Comparison of ENCODE assay signal across 1 cellular context in the genomic region with DNA sequence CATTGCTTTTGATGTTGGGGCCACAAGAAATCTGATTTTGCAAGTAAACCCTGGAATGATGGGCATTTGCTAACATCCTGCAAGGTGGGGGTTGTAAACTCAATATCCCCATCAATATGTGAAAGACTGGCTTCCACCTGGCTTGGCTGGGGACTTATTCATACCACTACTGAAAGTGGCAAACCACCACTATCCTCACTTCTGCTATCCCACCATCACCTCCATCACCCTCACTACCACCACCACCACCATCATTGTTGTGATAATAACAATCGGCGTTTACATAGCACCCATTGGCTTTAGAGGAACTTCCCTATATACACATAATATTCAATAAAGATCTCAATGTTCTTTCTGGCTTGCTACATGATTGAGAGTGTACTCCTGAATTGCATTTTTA.
A peak's percentile ranks its signal among the peaks of the same experiment; 100 is the strongest.
TF ChIP-seq lines count a peak whose summit lies in the region.

No MANE protein-coding gene starts in this region.

TF ChIP-seq in GM12878, 131 proteins besides CTCF, POLR2A, EP300 and RAD21 (continued from another document):
- TF ChIP-seq, protein P1, sequence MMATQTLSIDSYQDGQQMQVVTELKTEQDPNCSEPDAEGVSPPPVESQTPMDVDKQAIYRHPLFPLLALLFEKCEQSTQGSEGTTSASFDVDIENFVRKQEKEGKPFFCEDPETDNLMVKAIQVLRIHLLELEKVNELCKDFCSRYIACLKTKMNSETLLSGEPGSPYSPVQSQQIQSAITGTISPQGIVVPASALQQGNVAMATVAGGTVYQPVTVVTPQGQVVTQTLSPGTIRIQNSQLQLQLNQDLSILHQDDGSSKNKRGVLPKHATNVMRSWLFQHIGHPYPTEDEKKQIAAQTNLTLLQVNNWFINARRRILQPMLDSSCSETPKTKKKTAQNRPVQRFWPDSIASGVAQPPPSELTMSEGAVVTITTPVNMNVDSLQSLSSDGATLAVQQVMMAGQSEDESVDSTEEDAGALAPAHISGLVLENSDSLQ (IDR thresholded peaks at IDR 0.05) = no peak
- TF ChIP-seq TBL1XR1 (IDR thresholded peaks at IDR 0.05; ENCODE audit: low read depth, low read length) (no peak), SPI1 (IDR thresholded peaks at IDR 0.05; ENCODE audit: borderline replicate concordance, insufficient read depth, low read depth, low read length) (peak; percentile 67; the same call in 1 of the 2 replicates), SMAD5 (IDR thresholded peaks at IDR 0.05; ENCODE audit: low read depth) (no peak), MTA2 (IDR thresholded peaks at IDR 0.05; ENCODE audit: low read depth) (peak; percentile 56; the same call in 1 of the 2 replicates), SMC3 (IDR thresholded peaks at IDR 0.05; ENCODE audit: borderline replicate concordance, low read length) (no peak), PML (IDR thresholded peaks at IDR 0.05; ENCODE audit: low read length) (no peak), NFIC (IDR thresholded peaks at IDR 0.05; ENCODE audit: low read depth, low read length) (no peak), RCOR1 (conservative IDR thresholded peaks at IDR 0.05; ENCODE audit: low read depth, low read length) (no peak), SMAD1 (IDR thresholded peaks at IDR 0.05; ENCODE audit: low read depth, partially characterized antibody) (no peak), NFYA (IDR thresholded peaks at IDR 0.05; ENCODE audit: borderline replicate concordance, low read depth, low read length) (no peak), HCFC1 (IDR thresholded peaks at IDR 0.05; ENCODE audit: low read length) (no peak), NR2C1 (IDR thresholded peaks at IDR 0.05) (no peak), IKZF1 (conservative IDR thresholded peaks at IDR 0.05) (0 out of 2 replicates have a peak, but pooled peaks have one; percentile 30), CREM (IDR thresholded peaks at IDR 0.05; ENCODE audit: low read depth) (no peak), HDAC6 (IDR thresholded peaks at IDR 0.05; ENCODE audit: unreplicated experiment) (no peak), KDM1A (IDR thresholded peaks at IDR 0.05; ENCODE audit: borderline replicate concordance) (no peak), BACH1 (IDR thresholded peaks at IDR 0.05; ENCODE audit: borderline replicate concordance) (no peak), NRF1 (conservative IDR thresholded peaks at IDR 0.05; ENCODE audit: low read depth, low read length) (no peak), KAT2A (conservative IDR thresholded peaks at IDR 0.05; ENCODE audit: control insufficient read depth, low read depth, low read length) (no peak), STAT3 (IDR thresholded peaks at IDR 0.05; ENCODE audit: low read depth, low read length) (no peak), KLF5 (IDR thresholded peaks at IDR 0.05; ENCODE audit: partially characterized antibody) (no peak), ZNF207 (IDR thresholded peaks at IDR 0.05; ENCODE audit: borderline replicate concordance) (no peak), IKZF2 (IDR thresholded peaks at IDR 0.05) (peak; percentile 47 to 50; a peak in 3 of 4 replicates), JUNB (IDR thresholded peaks at IDR 0.05) (0 out of 2 replicates have a peak, but pooled peaks have one; percentile 14), ESRRA (IDR thresholded peaks at IDR 0.05; ENCODE audit: low read length) (no peak), SUPT20H (IDR thresholded peaks at IDR 0.05; ENCODE audit: borderline replicate concordance, control insufficient read depth, low read depth, low read length) (no peak), ZSCAN29 (IDR thresholded peaks at IDR 0.05) (no peak), JUND (IDR thresholded peaks at IDR 0.05; ENCODE audit: low read depth, low read length) (no peak), GABPA (IDR thresholded peaks at IDR 0.05; ENCODE audit: low read depth) (no peak), LARP7 (IDR thresholded peaks at IDR 0.05) (no peak), RUNX3 (IDR thresholded peaks at IDR 0.05; ENCODE audit: low read length) (peak; percentile 48; the same call in 1 of the 2 replicates), POU2F2 (IDR thresholded peaks at IDR 0.05; ENCODE audit: borderline replicate concordance, low read depth, low read length) (no peak), MEF2A (IDR thresholded peaks at IDR 0.05; ENCODE audit: insufficient read depth, low read depth, low read length) (no peak), ZNF217 (IDR thresholded peaks at IDR 0.05) (no peak), EGR1 (IDR thresholded peaks at IDR 0.05; ENCODE audit: borderline replicate concordance in 1 of 2, low read depth in 2 of 2, low read length in 2 of 2) (no peak), RELA (IDR thresholded peaks at IDR 0.05; ENCODE audit: borderline replicate concordance, partially characterized antibody) (no peak), DPF2 (IDR thresholded peaks at IDR 0.05) (peak; percentile 59; the same call in 1 of the 2 replicates), NR2C2 (IDR thresholded peaks at IDR 0.05; ENCODE audit: borderline replicate concordance, control insufficient read depth, insufficient read length, low read depth) (no peak), ZNF24 (IDR thresholded peaks at IDR 0.05) (no peak), RB1 (IDR thresholded peaks at IDR 0.05; ENCODE audit: borderline replicate concordance) (no peak), RAD51 (IDR thresholded peaks at IDR 0.05) (no peak)
- TF ChIP-seq, protein P2, sequence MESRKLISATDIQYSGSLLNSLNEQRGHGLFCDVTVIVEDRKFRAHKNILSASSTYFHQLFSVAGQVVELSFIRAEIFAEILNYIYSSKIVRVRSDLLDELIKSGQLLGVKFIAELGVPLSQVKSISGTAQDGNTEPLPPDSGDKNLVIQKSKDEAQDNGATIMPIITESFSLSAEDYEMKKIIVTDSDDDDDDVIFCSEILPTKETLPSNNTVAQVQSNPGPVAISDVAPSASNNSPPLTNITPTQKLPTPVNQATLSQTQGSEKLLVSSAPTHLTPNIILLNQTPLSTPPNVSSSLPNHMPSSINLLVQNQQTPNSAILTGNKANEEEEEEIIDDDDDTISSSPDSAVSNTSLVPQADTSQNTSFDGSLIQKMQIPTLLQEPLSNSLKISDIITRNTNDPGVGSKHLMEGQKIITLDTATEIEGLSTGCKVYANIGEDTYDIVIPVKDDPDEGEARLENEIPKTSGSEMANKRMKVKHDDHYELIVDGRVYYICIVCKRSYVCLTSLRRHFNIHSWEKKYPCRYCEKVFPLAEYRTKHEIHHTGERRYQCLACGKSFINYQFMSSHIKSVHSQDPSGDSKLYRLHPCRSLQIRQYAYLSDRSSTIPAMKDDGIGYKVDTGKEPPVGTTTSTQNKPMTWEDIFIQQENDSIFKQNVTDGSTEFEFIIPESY (IDR thresholded peaks at IDR 0.05) = no peak
- TF ChIP-seq, protein P3, sequence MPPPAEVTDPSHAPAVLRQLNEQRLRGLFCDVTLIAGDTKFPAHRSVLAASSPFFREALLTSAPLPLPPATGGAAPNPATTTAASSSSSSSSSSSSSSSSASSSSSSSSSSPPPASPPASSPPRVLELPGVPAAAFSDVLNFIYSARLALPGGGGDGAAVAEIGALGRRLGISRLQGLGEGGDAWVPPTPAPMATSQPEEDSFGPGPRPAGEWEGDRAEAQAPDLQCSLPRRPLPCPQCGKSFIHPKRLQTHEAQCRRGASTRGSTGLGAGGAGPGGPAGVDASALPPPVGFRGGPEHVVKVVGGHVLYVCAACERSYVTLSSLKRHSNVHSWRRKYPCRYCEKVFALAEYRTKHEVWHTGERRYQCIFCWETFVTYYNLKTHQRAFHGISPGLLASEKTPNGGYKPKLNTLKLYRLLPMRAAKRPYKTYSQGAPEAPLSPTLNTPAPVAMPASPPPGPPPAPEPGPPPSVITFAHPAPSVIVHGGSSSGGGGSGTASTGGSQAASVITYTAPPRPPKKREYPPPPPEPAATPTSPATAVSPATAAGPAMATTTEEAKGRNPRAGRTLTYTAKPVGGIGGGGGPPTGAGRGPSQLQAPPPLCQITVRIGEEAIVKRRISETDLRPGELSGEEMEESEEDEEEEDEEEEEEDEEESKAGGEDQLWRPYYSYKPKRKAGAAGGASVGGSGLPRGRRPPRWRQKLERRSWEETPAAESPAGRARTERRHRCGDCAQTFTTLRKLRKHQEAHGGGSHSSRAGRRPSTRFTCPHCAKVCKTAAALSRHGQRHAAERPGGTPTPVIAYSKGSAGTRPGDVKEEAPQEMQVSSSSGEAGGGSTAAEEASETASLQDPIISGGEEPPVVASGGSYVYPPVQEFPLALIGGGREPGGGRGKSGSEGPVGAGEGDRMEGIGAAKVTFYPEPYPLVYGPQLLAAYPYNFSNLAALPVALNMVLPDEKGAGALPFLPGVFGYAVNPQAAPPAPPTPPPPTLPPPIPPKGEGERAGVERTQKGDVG (CRISPR knock-in tag; IDR thresholded peaks at IDR 0.05) = no peak
- TF ChIP-seq, protein P4, sequence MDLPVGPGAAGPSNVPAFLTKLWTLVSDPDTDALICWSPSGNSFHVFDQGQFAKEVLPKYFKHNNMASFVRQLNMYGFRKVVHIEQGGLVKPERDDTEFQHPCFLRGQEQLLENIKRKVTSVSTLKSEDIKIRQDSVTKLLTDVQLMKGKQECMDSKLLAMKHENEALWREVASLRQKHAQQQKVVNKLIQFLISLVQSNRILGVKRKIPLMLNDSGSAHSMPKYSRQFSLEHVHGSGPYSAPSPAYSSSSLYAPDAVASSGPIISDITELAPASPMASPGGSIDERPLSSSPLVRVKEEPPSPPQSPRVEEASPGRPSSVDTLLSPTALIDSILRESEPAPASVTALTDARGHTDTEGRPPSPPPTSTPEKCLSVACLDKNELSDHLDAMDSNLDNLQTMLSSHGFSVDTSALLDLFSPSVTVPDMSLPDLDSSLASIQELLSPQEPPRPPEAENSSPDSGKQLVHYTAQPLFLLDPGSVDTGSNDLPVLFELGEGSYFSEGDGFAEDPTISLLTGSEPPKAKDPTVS (IDR thresholded peaks at IDR 0.05; ENCODE audit: low read depth, low read length) = no peak
- TF ChIP-seq, protein P5, sequence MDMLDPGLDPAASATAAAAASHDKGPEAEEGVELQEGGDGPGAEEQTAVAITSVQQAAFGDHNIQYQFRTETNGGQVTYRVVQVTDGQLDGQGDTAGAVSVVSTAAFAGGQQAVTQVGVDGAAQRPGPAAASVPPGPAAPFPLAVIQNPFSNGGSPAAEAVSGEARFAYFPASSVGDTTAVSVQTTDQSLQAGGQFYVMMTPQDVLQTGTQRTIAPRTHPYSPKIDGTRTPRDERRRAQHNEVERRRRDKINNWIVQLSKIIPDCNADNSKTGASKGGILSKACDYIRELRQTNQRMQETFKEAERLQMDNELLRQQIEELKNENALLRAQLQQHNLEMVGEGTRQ (IDR thresholded peaks at IDR 0.05; ENCODE audit: borderline replicate concordance, low read depth, low read length) = no peak
- TF ChIP-seq, protein P6, sequence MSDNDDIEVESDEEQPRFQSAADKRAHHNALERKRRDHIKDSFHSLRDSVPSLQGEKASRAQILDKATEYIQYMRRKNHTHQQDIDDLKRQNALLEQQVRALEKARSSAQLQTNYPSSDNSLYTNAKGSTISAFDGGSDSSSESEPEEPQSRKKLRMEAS (IDR thresholded peaks at IDR 0.05; ENCODE audit: low read depth, low read length) = no peak
- TF ChIP-seq, protein P7, sequence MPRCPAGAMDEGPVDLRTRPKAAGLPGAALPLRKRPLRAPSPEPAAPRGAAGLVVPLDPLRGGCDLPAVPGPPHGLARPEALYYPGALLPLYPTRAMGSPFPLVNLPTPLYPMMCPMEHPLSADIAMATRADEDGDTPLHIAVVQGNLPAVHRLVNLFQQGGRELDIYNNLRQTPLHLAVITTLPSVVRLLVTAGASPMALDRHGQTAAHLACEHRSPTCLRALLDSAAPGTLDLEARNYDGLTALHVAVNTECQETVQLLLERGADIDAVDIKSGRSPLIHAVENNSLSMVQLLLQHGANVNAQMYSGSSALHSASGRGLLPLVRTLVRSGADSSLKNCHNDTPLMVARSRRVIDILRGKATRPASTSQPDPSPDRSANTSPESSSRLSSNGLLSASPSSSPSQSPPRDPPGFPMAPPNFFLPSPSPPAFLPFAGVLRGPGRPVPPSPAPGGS (IDR thresholded peaks at IDR 0.05; ENCODE audit: borderline replicate concordance, insufficient read depth, low read depth, low read length, poor library complexity, severe bottlenecking) = no peak
- TF ChIP-seq, protein P8, sequence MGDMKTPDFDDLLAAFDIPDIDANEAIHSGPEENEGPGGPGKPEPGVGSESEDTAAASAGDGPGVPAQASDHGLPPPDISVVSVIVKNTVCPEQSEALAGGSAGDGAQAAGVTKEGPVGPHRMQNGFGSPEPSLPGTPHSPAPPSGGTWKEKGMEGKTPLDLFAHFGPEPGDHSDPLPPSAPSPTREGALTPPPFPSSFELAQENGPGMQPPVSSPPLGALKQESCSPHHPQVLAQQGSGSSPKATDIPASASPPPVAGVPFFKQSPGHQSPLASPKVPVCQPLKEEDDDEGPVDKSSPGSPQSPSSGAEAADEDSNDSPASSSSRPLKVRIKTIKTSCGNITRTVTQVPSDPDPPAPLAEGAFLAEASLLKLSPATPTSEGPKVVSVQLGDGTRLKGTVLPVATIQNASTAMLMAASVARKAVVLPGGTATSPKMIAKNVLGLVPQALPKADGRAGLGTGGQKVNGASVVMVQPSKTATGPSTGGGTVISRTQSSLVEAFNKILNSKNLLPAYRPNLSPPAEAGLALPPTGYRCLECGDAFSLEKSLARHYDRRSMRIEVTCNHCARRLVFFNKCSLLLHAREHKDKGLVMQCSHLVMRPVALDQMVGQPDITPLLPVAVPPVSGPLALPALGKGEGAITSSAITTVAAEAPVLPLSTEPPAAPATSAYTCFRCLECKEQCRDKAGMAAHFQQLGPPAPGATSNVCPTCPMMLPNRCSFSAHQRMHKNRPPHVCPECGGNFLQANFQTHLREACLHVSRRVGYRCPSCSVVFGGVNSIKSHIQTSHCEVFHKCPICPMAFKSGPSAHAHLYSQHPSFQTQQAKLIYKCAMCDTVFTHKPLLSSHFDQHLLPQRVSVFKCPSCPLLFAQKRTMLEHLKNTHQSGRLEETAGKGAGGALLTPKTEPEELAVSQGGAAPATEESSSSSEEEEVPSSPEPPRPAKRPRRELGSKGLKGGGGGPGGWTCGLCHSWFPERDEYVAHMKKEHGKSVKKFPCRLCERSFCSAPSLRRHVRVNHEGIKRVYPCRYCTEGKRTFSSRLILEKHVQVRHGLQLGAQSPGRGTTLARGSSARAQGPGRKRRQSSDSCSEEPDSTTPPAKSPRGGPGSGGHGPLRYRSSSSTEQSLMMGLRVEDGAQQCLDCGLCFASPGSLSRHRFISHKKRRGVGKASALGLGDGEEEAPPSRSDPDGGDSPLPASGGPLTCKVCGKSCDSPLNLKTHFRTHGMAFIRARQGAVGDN (IDR thresholded peaks at IDR 0.05) = no peak
